Comparison of ENCODE assay signal across 30 cellular contexts in genomic region chr17:49104511-49105074, GRCh38. TPM values are rescaled to one million over a fixed set of nuclear protein-coding genes. Genes with fewer than 3 reads are reported as not detected.
DNase-seq lines count a peak whose midpoint lies in the region; ATAC-seq and TF ChIP-seq lines count a peak whose summit lies in the region.
"Had no signal": no experiment of that assay in that cellular context is flagged by ENCODE, and none has a peak within 500 bp of the region (broad histone marks: within the 10 kb centered on the region; RNA-seq: fewer than 3 reads in every experiment).

No MANE protein-coding gene starts in this region.

- H4K91ac ChIP-seq in IMR-90 (ENCODE audit: insufficient read depth, low read depth, low read length): peak overlapping the region; percentile 1; the same call in 1 of the 2 replicates

- H2BK120ac ChIP-seq in IMR-90 (ENCODE audit: low read depth, low read length): peak overlapping the region; percentile 56

- peak overlapping the region; percentile 65; the same call in 1 of the 2 replicates for H2AK5ac ChIP-seq in IMR-90 (ENCODE audit: low read depth, low read length)

- no peak overlapping the region for H3K4me2 ChIP-seq in IMR-90 (ENCODE audit: low read depth, low read length)
- no peak overlapping the region for H3K4me2 ChIP-seq in osteoblast (ENCODE audit: insufficient read depth, low read length)
- H3K4me2 ChIP-seq: hepatocyte had no signal

- no peak overlapping the region for H3K4me3 ChIP-seq in BJ (ENCODE audit: low read depth, low read length)
- H3K4me3 ChIP-seq in IMR-90 (ENCODE audit: insufficient read depth, low read depth, low read length): no peak overlapping the region
- no peak overlapping the region for H3K4me3 ChIP-seq in osteoblast (ENCODE audit: insufficient read depth, low read length)
- H3K4me3 ChIP-seq in left ventricle myocardium inferior: no peak overlapping the region
- H3K4me3 ChIP-seq: hepatocyte, left lung, MG63, stomach, thyroid gland had no signal

- no peak overlapping the region for H3K18ac ChIP-seq in IMR-90 (ENCODE audit: low read depth, low read length)

- H3K9ac ChIP-seq in IMR-90 (ENCODE audit: low read depth, low read length): no peak overlapping the region

- H2AK9ac ChIP-seq in IMR-90 (replicated peaks; ENCODE audit: low read depth, low read length, poor library complexity): no peak overlapping the region

- ATAC-seq in IMR-90 (ENCODE audit: low read depth) (peak; percentile 53), HG03135 (IDR thresholded peaks at IDR 0.05; ENCODE audit: unreplicated experiment) (no peak), GM19397 (IDR thresholded peaks at IDR 0.05; ENCODE audit: unreplicated experiment) (no peak)
- ATAC-seq: activated naive CD8-positive, alpha-beta T cell treated with anti-CD3 and anti-CD28 coated beads, Interleukin-2, amount 50 U/mL, for 24 hours; left lung; WTC11 had no signal

- peak overlapping the region; percentile 27 for H3K27ac ChIP-seq in IMR-90 (ENCODE audit: insufficient read depth, low read length)
- H3K27ac ChIP-seq in osteoblast (ENCODE audit: low read depth, low read length): peak overlapping the region; percentile 25
- no peak overlapping the region for H3K27ac ChIP-seq in left ventricle myocardium inferior (replicated peaks)
- H3K27ac ChIP-seq: C4-2B, epithelial cell of prostate, hepatocyte, left lung, stomach, thyroid gland had no signal

- no peaks in the 10 kb centered on the region for H3K79me2 ChIP-seq in osteoblast (ENCODE audit: insufficient read depth, low read length)
- H3K79me2 ChIP-seq: hepatocyte had no signal

- H4K20me1 ChIP-seq in IMR-90 (ENCODE audit: insufficient read depth, low read length) (peaks cover 7% of the 10 kb centered on the region; the same call in 1 of the 2 replicates), osteoblast (ENCODE audit: insufficient read depth, low read length) (no peaks in the 10 kb centered on the region)

- peak overlapping the region; percentile 73 for H2BK5ac ChIP-seq in IMR-90 (ENCODE audit: low read depth, low read length, poor library complexity, severe bottlenecking)

- POLR2A ChIA-PET in BJ (lab: Charles Lee): no interaction called here
- POLR2A ChIA-PET in IMR-90 (lab: Charles Lee; ENCODE audit: unreplicated experiment): interaction anchor here (0.5 kb wide), 1 partner anchor 91 kb away, joined by 5 read pairs; no protein-coding TSS in a partner anchor

- no TSS peak for BruUV-seq in IMR-90 (replicated peaks; lab: Mats Ljungman, UMichigan)

- no peak for TF ChIP-seq CTCF in BJ (IDR thresholded peaks at IDR 0.05; ENCODE audit: insufficient read depth, low read depth, low read length)
- TF ChIP-seq CTCF in IMR-90 (conservative IDR thresholded peaks at IDR 0.05; ENCODE audit: low read depth, low read length): no peak
- no peak for TF ChIP-seq CTCF in osteoblast (IDR thresholded peaks at IDR 0.05; ENCODE audit: extremely low read depth, low read depth, low read length)
- no peak for TF ChIP-seq CTCF in left ventricle myocardium inferior (IDR thresholded peaks at IDR 0.05; ENCODE audit: borderline replicate concordance)

- dilution Hi-C loops in IMR-90 (cut with HindIII; ENCODE audit: low sequenced_read_pairs, unreplicated experiment): no loop called here

- H3K36me3 ChIP-seq in BJ (ENCODE audit: control insufficient read depth, insufficient read depth, low read length) (no peaks in the 10 kb centered on the region), IMR-90 (ENCODE audit: control insufficient read depth, insufficient read depth, low read length) (no peaks in the 10 kb centered on the region), osteoblast (ENCODE audit: insufficient read depth, low read length) (no peaks in the 10 kb centered on the region), left ventricle myocardium inferior (no peaks in the 10 kb centered on the region)
- H3K36me3 ChIP-seq: left lung, MG63, stomach, thyroid gland had no signal

- DNase-seq in BJ (ENCODE audit: low read depth) (peak; percentile 36), IMR-90 (peak; percentile 80), fibroblast of gingiva (ENCODE audit: low read depth) (peak; percentile 62), osteoblast (ENCODE audit: insufficient read length, low spot score, missing footprints) (peak; percentile 45), left ventricle myocardium inferior (no peak), occipital lobe (lab: John Stamatoyannopoulos, UW) (no peak)
- DNase-seq: activated CD4-positive, alpha-beta T cell treated with anti-CD3 and anti-CD28 coated beads, Interleukin-2, amount 10 ng/mL, durations not matched to agents 7 days and 5 days; activated naive CD8-positive, alpha-beta T cell treated with anti-CD3 and anti-CD28 coated beads, Interleukin-2, amount 50 U/mL, for 24 hours; activated T-cell treated with anti-CD3 and anti-CD28 coated beads, Interleukin-2, amount 50 U/mL, for 48 hours; foreskin melanocyte; GOT3; immature natural killer cell; left lung; MG63; naive B cell; NCI-H1105 treated with DMSO at 0.1 percent for 48 hours; NCI-H2029; NCI-H526 treated with DMSO at 0.1 percent for 48 hours; SHP77; stomach; T-helper 9 cell; thyroid gland had no signal

- 0 out of 3 replicates have a peak overlapping the region, but pooled peaks have one; percentile 68 for H2BK15ac ChIP-seq in IMR-90 (ENCODE audit: low read depth, low read length)

- intact Hi-C loops in IMR-90 (cut with micrococcal nuclease) (no loop called here), left ventricle myocardium inferior (cut with micrococcal nuclease) (no loop called here)

- CTCF ChIA-PET in BJ (lab: Yijun Ruan, JAX): interaction anchor here (0.7 to 1.1 kb wide), 5 partner anchors 10 to 307 kb away, joined by 3 read pairs; no protein-coding TSS in a partner anchor
- CTCF ChIA-PET in IMR-90 (lab: Yijun Ruan, JAX): interaction anchor here (0.6 to 0.9 kb wide), 3 partner anchors 123 to 800 kb away, joined by 3 to 4 read pairs (median 4); no protein-coding TSS in a partner anchor

- peaks cover 33% of the 10 kb centered on the region for H3K9me1 ChIP-seq in IMR-90 (ENCODE audit: insufficient read depth, low read length)

- H3K79me1 ChIP-seq in IMR-90 (ENCODE audit: low read depth in 1 of 2, low read length in 2 of 2): no peaks in the 10 kb centered on the region; a peak in 1 of 4 replicates

- 0% methylated on average over 1 of the region's 8 CpGs; no CpG with 5 or more reads in 1 of the 2 experiments for WGBS in IMR-90 (ENCODE audit: extremely low coverage in 2 of 2, insufficient read length in 1 of 2), 2 experiments

- no peak overlapping the region for H3K56ac ChIP-seq in IMR-90 (ENCODE audit: extremely low read depth, insufficient read depth, low read length)

- TF ChIP-seq RAD21 in IMR-90 (IDR thresholded peaks at IDR 0.05; ENCODE audit: low read length): no peak

- no peak overlapping the region for H3K23ac ChIP-seq in IMR-90 (ENCODE audit: low read depth, low read length)

- H3K14ac ChIP-seq in IMR-90 (replicated peaks; ENCODE audit: low read depth, low read length): peak overlapping the region; percentile 14

- H3K4me1 ChIP-seq in IMR-90 (ENCODE audit: control insufficient read depth, insufficient read depth, low read length) (peaks cover 22% of the 10 kb centered on the region), osteoblast (ENCODE audit: insufficient read depth, low read length) (peaks cover 54% of the 10 kb centered on the region), left ventricle myocardium inferior (peaks cover 5% of the 10 kb centered on the region)

- H3K9me3 ChIP-seq in IMR-90 (ENCODE audit: control insufficient read depth, insufficient read depth, low read length) (no peaks in the 10 kb centered on the region), osteoblast (ENCODE audit: low read depth, low read length) (no peaks in the 10 kb centered on the region), left ventricle myocardium inferior (replicated peaks) (no peaks in the 10 kb centered on the region)
- H3K9me3 ChIP-seq: Caco-2, left lung, MG63, stomach, thyroid gland had no signal

- H3K27me3 ChIP-seq in BJ (ENCODE audit: control insufficient read depth, insufficient read depth, low read length): no peaks in the 10 kb centered on the region
- H3K27me3 ChIP-seq in IMR-90 (ENCODE audit: control insufficient read depth, insufficient read depth, low read length): no peaks in the 10 kb centered on the region
- H3K27me3 ChIP-seq in osteoblast (ENCODE audit: insufficient read depth, low read length): no peaks in the 10 kb centered on the region
- peaks cover 36% of the 10 kb centered on the region for H3K27me3 ChIP-seq in left ventricle myocardium inferior (ENCODE audit: low read depth)
- H3K27me3 ChIP-seq: hepatocyte, MG63, thyroid gland had no signal

- H4K8ac ChIP-seq in IMR-90 (ENCODE audit: low read depth in 2 of 2, low read length in 2 of 2): peak overlapping the region; percentile 24 to 32; a peak in 1 of 4 replicates

- H2AFZ ChIP-seq in IMR-90 (replicated peaks; ENCODE audit: low read length, poor library complexity) (peak overlapping the region; percentile 59), osteoblast (ENCODE audit: low read length) (peak overlapping the region; percentile 14)
- H2AFZ ChIP-seq: hepatocyte had no signal

- peak overlapping the region; percentile 61; the same call in 1 of the 2 replicates for H3K4ac ChIP-seq in IMR-90 (ENCODE audit: low read depth, low read length)

- peak overlapping the region; percentile 2; the same call in 1 of the 2 replicates for H2BK20ac ChIP-seq in IMR-90 (ENCODE audit: low read depth, low read length)

- no peak overlapping the region for H4K5ac ChIP-seq in IMR-90 (ENCODE audit: low read depth, low read length)

- TF ChIP-seq POLR2A in IMR-90 (IDR thresholded peaks at IDR 0.05; ENCODE audit: low read depth, low read length): no peak

- in situ Hi-C loops in IMR-90 (cut with MboI; ENCODE audit: low sequenced_read_pairs): no loop called here

TF ChIP-seq in IMR-90, 13 proteins besides CTCF, POLR2A, EP300 and RAD21 (continues in another document):
- TF ChIP-seq ELK1 (IDR thresholded peaks at IDR 0.05; ENCODE audit: borderline replicate concordance, low read depth, low read length) (no peak), MAZ (IDR thresholded peaks at IDR 0.05; ENCODE audit: borderline replicate concordance, low read depth, low read length) (no peak)

RNA-seq across cellular contexts. Expression of gene B4GALNT2, which starts 28.0 kb away (rescaled TPM):
- 0.05 and 0.12 TPM in 2 replicates for polyA plus RNA-seq in BJ (2011; rRNA removed)
- 0.05 TPM in 1 of 2 replicates, not detected in the other for polyA minus RNA-seq in BJ (2011; rRNA and poly(A)+ RNA removed)
- under 0.01 TPM in 1 of 2 replicates, not detected in the other for total RNA-seq in IMR-90 (2012; rRNA removed)
- 0.06 TPM in 1 of 2 replicates, not detected in the other for polyA plus RNA-seq in IMR-90 (2012; rRNA removed)
- polyA plus RNA-seq in IMR-90 (2012; cell fraction: cytosol; rRNA removed): not detected in 2 replicates
- polyA plus RNA-seq in IMR-90 (2012; cell fraction: nucleus; rRNA removed; ENCODE audit: low replicate concordance): not detected in 2 replicates
- total RNA-seq in osteoblast: under 0.01 TPM in 1 of 2 replicates, not detected in the other
- not detected for total RNA-seq in left ventricle myocardium inferior
- total RNA-seq in occipital lobe: not detected
- total RNA-seq: A673; activated CD4-positive, alpha-beta T cell treated with anti-CD3 and anti-CD28 coated beads, Interleukin-2, amount 10 ng/mL, durations not matched to agents 7 days and 5 days had no signal
- polyA plus RNA-seq: immature natural killer cell had no signal

Comparison
In these comparisons a context has a peak if more than half of its experiments do, and no peak if none do; other contexts are left out.
1. DNase-seq: peak in BJ (single experiment), IMR-90 (single experiment), fibroblast of gingiva (single experiment) and osteoblast (single experiment); none in left ventricle myocardium inferior (single experiment) and occipital lobe (single experiment).